ENCODE assay signal across 9 cellular contexts in the genomic region with DNA sequence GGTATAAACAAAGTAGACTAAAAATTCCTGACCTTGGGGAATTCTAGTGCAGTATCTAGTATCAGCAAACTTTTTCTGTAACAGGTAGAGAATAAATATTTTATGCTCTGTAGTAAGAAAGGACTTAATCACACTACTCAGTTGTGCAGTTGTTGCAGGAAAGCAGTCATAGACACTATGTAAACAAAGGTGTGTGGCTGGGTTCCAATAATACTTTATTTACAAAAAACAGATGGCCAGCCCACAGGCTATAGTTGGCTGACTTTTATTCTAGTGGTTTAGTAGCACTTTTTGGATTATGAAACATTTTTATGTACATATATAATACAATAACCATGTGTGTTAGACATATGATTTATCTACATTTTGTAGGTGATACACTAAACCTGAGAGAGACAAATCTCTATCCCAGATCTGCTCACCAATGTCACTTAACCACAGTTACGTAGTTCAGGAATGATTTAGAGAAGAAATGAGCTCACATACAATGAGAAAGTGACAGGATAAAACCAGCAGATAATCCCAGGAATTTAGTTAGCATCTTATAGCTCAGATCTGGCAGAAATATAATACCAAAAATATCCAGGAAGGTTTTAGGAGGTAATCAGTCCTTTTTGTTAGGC. TPM values are rescaled to one million over a fixed set of nuclear protein-coding genes. Genes with fewer than 3 reads are reported as not detected.
DNase-seq lines count a peak whose midpoint lies in the region; ATAC-seq and TF ChIP-seq lines count a peak whose summit lies in the region.
"Had no signal": no experiment of that assay in that cellular context is flagged by ENCODE, and none has a peak within 500 bp of the region (broad histone marks: within the 10 kb centered on the region; RNA-seq: fewer than 3 reads in every experiment).

No MANE protein-coding gene starts in this region.

- no peaks in the 10 kb centered on the region for H3K9me3 ChIP-seq in thoracic aorta

- POLR2A ChIA-PET in activated CD4-positive, alpha-beta memory T cell treated with anti-CD3 and anti-CD28 coated beads for 36 hours (lab: Charles Lee): interaction anchor here (0.8 to 0.9 kb wide), 3 partner anchors 12 to 191 kb away, joined by 3 read pairs; no protein-coding TSS in a partner anchor

- peak overlapping the region; percentile 57 for H3K4me3 ChIP-seq in thoracic aorta

- ATAC-seq in activated T-cell treated with anti-CD3 and anti-CD28 coated beads, Interleukin-2, amount 50 U/mL, for 4 hours: no peak
- ATAC-seq in thoracic aorta (ENCODE audit: insufficient number of reproducible peaks, low FRiP score, low read depth) (no peak), HG02642 (IDR thresholded peaks at IDR 0.05; ENCODE audit: poor library complexity, unreplicated experiment) (no peak), HG03039 (IDR thresholded peaks at IDR 0.05; ENCODE audit: unreplicated experiment) (no peak)

- no peak for TF ChIP-seq CTCF in thoracic aorta (IDR thresholded peaks at IDR 0.05)

- peaks cover 5 to 6% of the 10 kb centered on the region in 2 donors for H3K4me1 ChIP-seq in thoracic aorta (ENCODE audit: control insufficient read depth in 1 of 2, low read depth in 2 of 2)

- H3K36me3 ChIP-seq in thoracic aorta: peaks cover 21% of the 10 kb centered on the region

- peak overlapping the region; percentile 49 for H3K4me3 Mint-ChIP-seq in activated T-cell treated with anti-CD3 and anti-CD28 coated beads, Interleukin-2, amount 50 U/mL, for 4 hours
- H3K4me3 Mint-ChIP-seq in activated CD4-positive, alpha-beta memory T cell treated with anti-CD3 and anti-CD28 coated beads for 36 hours: peak overlapping the region; percentile 53

- CTCF ChIA-PET in activated CD4-positive, alpha-beta memory T cell treated with anti-CD3 and anti-CD28 coated beads for 36 hours (lab: Charles Lee): interaction anchor here (0.6 to 1.3 kb wide), 6 partner anchors 15 to 231 kb away, joined by 3 to 10 read pairs (median 4); no protein-coding TSS in a partner anchor

- DNase-seq in activated T-cell treated with anti-CD3 and anti-CD28 coated beads, Interleukin-2, amount 50 U/mL, for 4 hours: no peak
- no peak for DNase-seq in activated T-cell treated with anti-CD3 and anti-CD28 coated beads, Interleukin-2, amount 50 U/mL, for 48 hours
- no peak for DNase-seq in activated CD4-positive, alpha-beta memory T cell treated with anti-CD3 and anti-CD28 coated beads for 36 hours
- DNase-seq in iris pigment epithelial cell (ENCODE audit: low read depth): peak; percentile 52
- no peak for DNase-seq in thoracic aorta (ENCODE audit: low spot score)
- no peak for DNase-seq in hypothalamus (lab: John Stamatoyannopoulos, UW)
- DNase-seq: MV-4-11 had no signal

- peak overlapping the region in 1 of 2 donors; percentile 22 for H3K27ac ChIP-seq in thoracic aorta

- no peaks in the 10 kb centered on the region for H3K27me3 ChIP-seq in thoracic aorta (replicated peaks; ENCODE audit: insufficient read depth)

- no peaks in the 10 kb centered on the region for H3K27me3 Mint-ChIP-seq in activated T-cell treated with anti-CD3 and anti-CD28 coated beads, Interleukin-2, amount 50 U/mL, for 4 hours (ENCODE audit: low read depth)
- no peaks in the 10 kb centered on the region for H3K27me3 Mint-ChIP-seq in activated CD4-positive, alpha-beta memory T cell treated with anti-CD3 and anti-CD28 coated beads for 36 hours

- H3K36me3 Mint-ChIP-seq in activated T-cell treated with anti-CD3 and anti-CD28 coated beads, Interleukin-2, amount 50 U/mL, for 4 hours (ENCODE audit: insufficient read depth): peaks cover 23% of the 10 kb centered on the region
- H3K36me3 Mint-ChIP-seq in activated CD4-positive, alpha-beta memory T cell treated with anti-CD3 and anti-CD28 coated beads for 36 hours: peaks cover 29% of the 10 kb centered on the region

- intact Hi-C loops in activated CD4-positive, alpha-beta memory T cell treated with anti-CD3 and anti-CD28 coated beads for 36 hours (cut with micrococcal nuclease): loop anchor here (1.0 to 10.0 kb wide), 6 partner anchors 26 to 454 kb away; a partner anchor contains a TSS

- H3K9me3 Mint-ChIP-seq in activated T-cell treated with anti-CD3 and anti-CD28 coated beads, Interleukin-2, amount 50 U/mL, for 4 hours: no peaks in the 10 kb centered on the region
- H3K9me3 Mint-ChIP-seq in activated CD4-positive, alpha-beta memory T cell treated with anti-CD3 and anti-CD28 coated beads for 36 hours: no peaks in the 10 kb centered on the region

- peaks cover 29% of the 10 kb centered on the region for H3K4me1 Mint-ChIP-seq in activated T-cell treated with anti-CD3 and anti-CD28 coated beads, Interleukin-2, amount 50 U/mL, for 4 hours (ENCODE audit: low read depth)
- peaks cover 39% of the 10 kb centered on the region for H3K4me1 Mint-ChIP-seq in activated CD4-positive, alpha-beta memory T cell treated with anti-CD3 and anti-CD28 coated beads for 36 hours (ENCODE audit: low read depth)

- peak overlapping the region; percentile 68 for H3K27ac Mint-ChIP-seq in activated CD4-positive, alpha-beta memory T cell treated with anti-CD3 and anti-CD28 coated beads for 36 hours

RNA-seq across cellular contexts. Expression of a gene that starts 56.1 kb away (rescaled TPM):
- 10 to 100 TPM; 60.5 to 70.1 (median 64.2) TPM for total RNA-seq in activated T-cell treated with anti-CD3 and anti-CD28 coated beads, Interleukin-2, amount 50 U/mL, for 4 hours
- 10 to 100 TPM; 54.7 to 58.8 TPM for total RNA-seq in activated CD4-positive, alpha-beta memory T cell treated with anti-CD3 and anti-CD28 coated beads for 36 hours
- total RNA-seq in thoracic aorta: 10 to 100 TPM; 46.0 to 50.9 TPM

RNA-seq across cellular contexts. Expression of a gene that starts 56.2 kb away (rescaled TPM):
- 1 to 10 TPM; 1.2 to 2.6 (median 1.3) TPM for total RNA-seq in activated T-cell treated with anti-CD3 and anti-CD28 coated beads, Interleukin-2, amount 50 U/mL, for 4 hours
- total RNA-seq in activated CD4-positive, alpha-beta memory T cell treated with anti-CD3 and anti-CD28 coated beads for 36 hours: 1 to 10 TPM; 1.4 to 1.6 TPM
- total RNA-seq in thoracic aorta: 1 to 10 TPM; 1.9 to 5.9 TPM
